2 cellular contexts compared by ENCODE assay signal in genomic region chr4:139973611-139974010, GRCh38.
A peak's percentile ranks its signal among the peaks of the same experiment; 100 is the strongest.
TF ChIP-seq lines count a peak whose summit lies in the region.

No MANE protein-coding gene starts in this region.

TF ChIP-seq in A549, 52 proteins besides CTCF, POLR2A, EP300 and RAD21:
- TF ChIP-seq SREBF2 (IDR thresholded peaks at IDR 0.05): no peak
- peak; percentile 50; the same call in 1 of the 2 replicates for TF ChIP-seq NFE2L2 (conservative IDR thresholded peaks at IDR 0.05; ENCODE audit: low read length)
- TF ChIP-seq JUN (IDR thresholded peaks at IDR 0.05): no peak
- TF ChIP-seq MAFK (IDR thresholded peaks at IDR 0.05; ENCODE audit: partially characterized antibody): peak; percentile 75

TF ChIP-seq in IMR-90, 13 proteins besides CTCF, POLR2A, EP300 and RAD21:
- TF ChIP-seq NFE2L2 (IDR thresholded peaks at IDR 0.05; ENCODE audit: low read depth, low read length) (peak; percentile 61; the same call in 1 of the 2 replicates), BHLHE40 (IDR thresholded peaks at IDR 0.05; ENCODE audit: low read depth, low read length) (no peak), MAFK (IDR thresholded peaks at IDR 0.05; ENCODE audit: low read depth, low read length) (0 out of 2 replicates have a peak, but pooled peaks have one; percentile 15)
